Comparison of ENCODE assay signal across 23 cellular contexts in genomic region chr21:44823179-44823654, GRCh38.
"Had no signal": no experiment of that assay in that cellular context is flagged by ENCODE, and none has a peak within 500 bp of the region (broad histone marks: within the 10 kb centered on the region; RNA-seq: fewer than 3 reads in every experiment).

No MANE protein-coding gene starts in this region.

- H3K27ac ChIP-seq: left lung, transverse colon, vagina, VCaP had no signal

- H3K4me3 ChIP-seq: left lung, lung, transverse colon, vagina had no signal

- H3K27me3 ChIP-seq: left lung, transverse colon, vagina had no signal

- H3K4me3 Mint-ChIP-seq: activated CD4-positive, alpha-beta T cell treated with anti-CD3 and anti-CD28 coated beads, Interleukin-2, amount 10 ng/mL, durations not matched to agents 7 days and 5 days; activated CD8-positive, alpha-beta memory T cell treated with anti-CD3 and anti-CD28 coated beads, Interleukin-2, amount 10 ng/mL, durations not matched to agents 7 days and 5 days; activated CD8-positive, alpha-beta T cell treated with anti-CD3 and anti-CD28 coated beads for 36 hours; activated naive CD4-positive, alpha-beta T cell treated with anti-CD3 and anti-CD28 coated beads, Interleukin-2, amount 10 ng/mL, durations not matched to agents 7 days and 5 days; activated naive CD8-positive, alpha-beta T cell treated with anti-CD3 and anti-CD28 coated beads, Interleukin-2, amount 50 U/mL, for 24 hours; brain; naive thymus-derived CD4-positive, alpha-beta T cell; neural crest cell; stimulated activated effector memory CD8-positive, alpha-beta T cell treated with anti-CD3 and anti-CD28 coated beads, Interleukin-12 subunit alpha, Interleukin-12 subunit beta, amount 100 ng/mL, for 72 hours had no signal

- H3K4me1 Mint-ChIP-seq: activated CD8-positive, alpha-beta memory T cell treated with anti-CD3 and anti-CD28 coated beads, Interleukin-2, amount 10 ng/mL, durations not matched to agents 7 days and 5 days; activated naive CD4-positive, alpha-beta T cell treated with anti-CD3 and anti-CD28 coated beads, Interleukin-2, amount 10 ng/mL, durations not matched to agents 7 days and 5 days; activated naive CD8-positive, alpha-beta T cell treated with anti-CD3 and anti-CD28 coated beads, Interleukin-2, amount 50 U/mL, for 24 hours; brain; neural crest cell; stimulated activated effector memory CD8-positive, alpha-beta T cell treated with anti-CD3 and anti-CD28 coated beads, Interleukin-12 subunit alpha, Interleukin-12 subunit beta, amount 100 ng/mL, for 72 hours had no signal

- ATAC-seq: activated CD8-positive, alpha-beta memory T cell treated with anti-CD3 and anti-CD28 coated beads, Interleukin-2, amount 10 ng/mL, durations not matched to agents 7 days and 5 days; activated CD8-positive, alpha-beta T cell treated with anti-CD3 and anti-CD28 coated beads for 36 hours; activated naive CD8-positive, alpha-beta T cell treated with anti-CD3 and anti-CD28 coated beads, Interleukin-2, amount 50 U/mL, for 24 hours; left lung; naive thymus-derived CD4-positive, alpha-beta T cell; sciatic nerve; stimulated activated effector memory CD8-positive, alpha-beta T cell treated with anti-CD3 and anti-CD28 coated beads, Interleukin-12 subunit alpha, Interleukin-12 subunit beta, amount 100 ng/mL, for 72 hours had no signal

- H3K27me3 Mint-ChIP-seq: activated CD8-positive, alpha-beta T cell treated with anti-CD3 and anti-CD28 coated beads for 36 hours had no signal

- H3K36me3 Mint-ChIP-seq: stimulated activated effector memory CD8-positive, alpha-beta T cell treated with anti-CD3 and anti-CD28 coated beads, Interleukin-12 subunit alpha, Interleukin-12 subunit beta, amount 100 ng/mL, for 72 hours had no signal

- H3K27ac Mint-ChIP-seq: activated CD4-positive, alpha-beta T cell treated with anti-CD3 and anti-CD28 coated beads, Interleukin-2, amount 10 ng/mL, durations not matched to agents 7 days and 5 days; activated CD8-positive, alpha-beta memory T cell treated with anti-CD3 and anti-CD28 coated beads, Interleukin-2, amount 10 ng/mL, durations not matched to agents 7 days and 5 days; activated CD8-positive, alpha-beta T cell treated with anti-CD3 and anti-CD28 coated beads for 36 hours; activated naive CD4-positive, alpha-beta T cell treated with anti-CD3 and anti-CD28 coated beads, Interleukin-2, amount 10 ng/mL, durations not matched to agents 7 days and 5 days; activated naive CD8-positive, alpha-beta T cell treated with anti-CD3 and anti-CD28 coated beads, Interleukin-2, amount 50 U/mL, for 24 hours; brain; stimulated activated effector memory CD8-positive, alpha-beta T cell treated with anti-CD3 and anti-CD28 coated beads, Interleukin-12 subunit alpha, Interleukin-12 subunit beta, amount 100 ng/mL, for 72 hours had no signal

- H3K36me3 ChIP-seq: left lung, transverse colon, vagina had no signal

- DNase-seq: activated CD4-positive, alpha-beta T cell treated with anti-CD3 and anti-CD28 coated beads, Interleukin-2, amount 10 ng/mL, durations not matched to agents 7 days and 5 days; activated CD4-positive, CD25-positive, alpha-beta regulatory T cell treated with anti-CD3 and anti-CD28 coated beads, Interleukin-2, amount 50 U/mL, for 72 hours; activated CD8-positive, alpha-beta memory T cell treated with anti-CD3 and anti-CD28 coated beads, Interleukin-2, amount 10 ng/mL, durations not matched to agents 7 days and 5 days; activated CD8-positive, alpha-beta T cell treated with anti-CD3 and anti-CD28 coated beads for 36 hours; activated effector memory CD4-positive, alpha-beta T cell treated with anti-CD3 and anti-CD28 coated beads, Interleukin-2, amount 50 U/mL, for 16 hours; activated naive CD4-positive, alpha-beta T cell treated with anti-CD3 and anti-CD28 coated beads, Interleukin-2, amount 10 ng/mL, durations not matched to agents 7 days and 5 days; activated naive CD8-positive, alpha-beta T cell treated with anti-CD3 and anti-CD28 coated beads, Interleukin-2, amount 50 U/mL, for 24 hours; activated T-cell treated with anti-CD3 and anti-CD28 coated beads for 4 hours; foreskin fibroblast; occipital lobe; small intestine; stimulated activated CD4-positive, alpha-beta T cell treated with anti-CD3 and anti-CD28 coated beads, Interleukin-2, amount 100 ng/mL, for 24 hours; T1000; transverse colon had no signal
